8 cellular contexts compared by ENCODE assay signal in genomic region chr11:22703040-22703439, GRCh38. TPM values are rescaled to one million over a fixed set of nuclear protein-coding genes. Genes with fewer than 3 reads are reported as not detected.
A peak's percentile ranks its signal among the peaks of the same experiment; 100 is the strongest.
DNase-seq lines count a peak whose midpoint lies in the region; ATAC-seq, FAIRE-seq and TF ChIP-seq lines count a peak whose summit lies in the region.

No MANE protein-coding gene starts in this region.

- H3K27me3 ChIP-seq in A673 (replicated peaks; ENCODE audit: insufficient read depth, low read depth, low read length, poor library complexity), result no peaks in the 10 kb centered on the region

- intact Hi-C loops in A673 (cut with micrococcal nuclease; ENCODE audit: unreplicated experiment), result no loop called here

- H3K27ac Mint-ChIP-seq in nephron, result peak overlapping the region; percentile 59 to 90 (median 87)

- TF ChIP-seq CTCF in A673 (conservative IDR thresholded peaks at IDR 0.05; ENCODE audit: low read depth, low read length), result no peak
- no peak for TF ChIP-seq CTCF in choroid plexus epithelial cell (conservative IDR thresholded peaks at IDR 0.05; ENCODE audit: low read depth, low read length)
- TF ChIP-seq CTCF in nephron (IDR thresholded peaks at IDR 0.05; ENCODE audit: unreplicated experiment in 3 of 3), result no peak

- DNase-seq in A673 (ENCODE audit: low spot score) (peak; percentile 62), GM19239 (ENCODE audit: insufficient read length, low spot score) (no peak), NCI-H345 treated with DMSO at 0.1 percent for 48 hours (lab: John Stamatoyannopoulos, UW; ENCODE audit: unreplicated experiment) (peak; percentile 28), choroid plexus epithelial cell (ENCODE audit: low read depth) (peak; percentile 92), GOT3 (lab: John Stamatoyannopoulos, UW) (no peak)

- CTCF ChIA-PET in A673 (lab: Charles Lee), result no interaction called here

- no peaks in the 10 kb centered on the region for H3K9me3 Mint-ChIP-seq in nephron

- peaks cover 20% of the 10 kb centered on the region for H3K4me1 Mint-ChIP-seq in nephron

- no peaks in the 10 kb centered on the region for H3K9me3 ChIP-seq in A673 (ENCODE audit: low read depth, low read length, poor library complexity, severe bottlenecking)

- peaks cover 13% of the 10 kb centered on the region for H3K4me1 ChIP-seq in A673 (ENCODE audit: insufficient read depth, low read length, poor library complexity, severe bottlenecking)

- H3K36me3 Mint-ChIP-seq in nephron (ENCODE audit: low read depth), result peaks cover 18% of the 10 kb centered on the region

- peak; percentile 87 for FAIRE-seq in GM19239 (lab: Jason Lieb, UNC)

- H3K36me3 ChIP-seq in A673 (ENCODE audit: insufficient read depth, low read length, poor library complexity, severe bottlenecking), result no peaks in the 10 kb centered on the region

- ATAC-seq in GM21360 (IDR thresholded peaks at IDR 0.05; ENCODE audit: unreplicated experiment), result no peak
- no peak for ATAC-seq in GM18519 (IDR thresholded peaks at IDR 0.05; ENCODE audit: low FRiP score, unreplicated experiment)

- H3K4me3 Mint-ChIP-seq in nephron, result no peak overlapping the region

- no peak overlapping the region for H3K27ac ChIP-seq in A673 (ENCODE audit: low read depth, low read length, poor library complexity, severe bottlenecking)

- no TSS peak for BruUV-seq in A673 (replicated peaks; lab: Mats Ljungman, UMichigan)

- H3K4me3 ChIP-seq in A673 (ENCODE audit: low read depth, low read length, poor library complexity, severe bottlenecking) (no peak overlapping the region), choroid plexus epithelial cell (ENCODE audit: low read depth, low read length) (no peak overlapping the region)

- POLR2A ChIA-PET in A673 (lab: Charles Lee; ENCODE audit: low non-redundant PET), result no interaction called here

- no peaks in the 10 kb centered on the region for H3K27me3 Mint-ChIP-seq in nephron (ENCODE audit: low read depth)

RNA-seq across cellular contexts. Expression of gene GAS2, which starts 36.6 kb away (rescaled TPM):
- 1.8 and 3.0 TPM in 2 replicates for total RNA-seq in A673 (2021)

Comparison
In these comparisons a context has a peak if more than half of its experiments do, and no peak if none do; other contexts are left out.
1. DNase-seq: peak in A673 (single experiment), NCI-H345 treated with DMSO at 0.1 percent for 48 hours (single experiment) and choroid plexus epithelial cell (single experiment); none in GM19239 (single experiment) and GOT3 (single experiment).